8 cellular contexts compared by ENCODE assay signal in genomic region chr19:51571599-51571998, GRCh38. TPM values are rescaled to one million over a fixed set of nuclear protein-coding genes. Genes with fewer than 3 reads are reported as not detected.
DNase-seq lines count a peak whose midpoint lies in the region; ATAC-seq and TF ChIP-seq lines count a peak whose summit lies in the region.

No MANE protein-coding gene starts in this region.

- DNase-seq in GM12865 (ENCODE audit: low read depth) (no peak), T-cell (no peak), foreskin keratinocyte (no peak), sciatic nerve (ENCODE audit: low spot score) (no peak), NCI-H774 (lab: John Stamatoyannopoulos, UW) (no peak), NCI-H524 treated with DMSO at 0.1 percent for 48 hours (lab: John Stamatoyannopoulos, UW) (no peak)

- H3K9me3 Mint-ChIP-seq in T-cell: no peaks in the 10 kb centered on the region

- no peaks in the 10 kb centered on the region for H3K4me1 ChIP-seq in foreskin keratinocyte

- peaks cover 33 to 37% (median 35%) of the 10 kb centered on the region in 3 donors for H3K4me1 Mint-ChIP-seq in T-cell

- peak overlapping the region; percentile 18 for H3K27ac ChIP-seq in foreskin keratinocyte

- no peak for ATAC-seq in T-cell (replicated peaks in 1 of 4)
- ATAC-seq in foreskin keratinocyte: peak; percentile 27
- peak; percentile 8 for ATAC-seq in sciatic nerve
- ATAC-seq in GM19395 (IDR thresholded peaks at IDR 0.05; ENCODE audit: unreplicated experiment): no peak
- ATAC-seq in GM18505 (IDR thresholded peaks at IDR 0.05; ENCODE audit: unreplicated experiment): no peak

- no peak for TF ChIP-seq CTCF in GM12865 (IDR thresholded peaks at IDR 0.05; ENCODE audit: insufficient read depth, low read depth, low read length, missing control alignments)
- no peak for TF ChIP-seq CTCF in foreskin keratinocyte (conservative IDR thresholded peaks at IDR 0.05)

- POLR2A ChIA-PET in T-cell (lab: Charles Lee): no interaction called here

- peaks cover 27% of the 10 kb centered on the region for H3K36me3 Mint-ChIP-seq in T-cell

- peaks cover 7 to 8% of the 10 kb centered on the region in 2 donors for H3K27me3 Mint-ChIP-seq in T-cell

- TF ChIP-seq POLR2A in GM18505 (IDR thresholded peaks at IDR 0.05; ENCODE audit: borderline replicate concordance, extremely low read depth, insufficient read depth, insufficient read length): no peak

- peak overlapping the region; percentile 94 to 97 (median 96) for H3K4me3 Mint-ChIP-seq in T-cell

- H3K27me3 ChIP-seq in foreskin keratinocyte: no peaks in the 10 kb centered on the region

- peak overlapping the region; percentile 74 for H3K4me3 ChIP-seq in GM12865 (ENCODE audit: low read depth, low read length)

- intact Hi-C loops in sciatic nerve (cut with DNase I): no loop called here

- peak overlapping the region; percentile 48 to 87 for H3K27ac Mint-ChIP-seq in T-cell

- CTCF ChIA-PET in T-cell (lab: Charles Lee): no interaction called here

RNA-seq across cellular contexts. Expression of gene ZNF175, which starts 0.5 kb away (rescaled TPM):
- total RNA-seq in T-cell (10 to 100 TPM in 3 of 5 donors, 1 to 10 TPM in 2; 6.7 to 16.8 (median 12.3) TPM), foreskin keratinocyte (3.0 and 4.5 TPM in 2 replicates), sciatic nerve (17.9 TPM)
- polyA plus RNA-seq in foreskin keratinocyte: 0.88 and 0.90 TPM in 2 replicates

RNA-seq across cellular contexts. Expression of gene SIGLEC6, which starts 40.1 kb away (rescaled TPM):
- total RNA-seq in T-cell (under 1 TPM in 4 of 5 donors, not detected in 1; 0.23 to 0.79 (median 0.64) TPM), foreskin keratinocyte (not detected in 2 replicates), sciatic nerve (2.4 TPM)
- not detected in 2 replicates for polyA plus RNA-seq in foreskin keratinocyte

RNA-seq across cellular contexts. Expression of gene SIGLEC5, which starts 58.6 kb away (rescaled TPM):
- under 1 TPM in 2 of 5 donors, not detected in 3; 0.16 to 0.26 TPM for total RNA-seq in T-cell
- not detected in 2 replicates for total RNA-seq in foreskin keratinocyte
- polyA plus RNA-seq in foreskin keratinocyte: not detected in 2 replicates
- not detected for total RNA-seq in sciatic nerve

Comparison
In these comparisons a context has a peak if more than half of its experiments do, and no peak if none do; other contexts are left out.
1. ATAC-seq: peak in foreskin keratinocyte (single experiment) and sciatic nerve (single experiment); none in T-cell (0 of 4), GM19395 (single experiment) and GM18505 (single experiment).